In genomic region chr3:193046369-193046768, GRCh38 we compare ENCODE assay signal across 2 cellular contexts.
TF ChIP-seq lines count a peak whose summit lies in the region.

No MANE protein-coding gene starts in this region.

TF ChIP-seq in liver, 16 proteins besides CTCF, POLR2A, EP300 and RAD21 (continued from another document):
- TF ChIP-seq REST (IDR thresholded peaks at IDR 0.05): no peak

TF ChIP-seq in HepG2, 621 proteins besides CTCF, POLR2A, EP300 and RAD21 (continued from another document):
- no peak for TF ChIP-seq ZHX2 (IDR thresholded peaks at IDR 0.05; ENCODE audit: low read depth)
- TF ChIP-seq ZHX2 (CRISPR knock-in tag; IDR thresholded peaks at IDR 0.05; ENCODE audit: borderline replicate concordance): no peak
- TF ChIP-seq GATAD1 (CRISPR knock-in tag; IDR thresholded peaks at IDR 0.05): no peak
- no peak for TF ChIP-seq TGIF2 (CRISPR knock-in tag; IDR thresholded peaks at IDR 0.05)
- no peak for TF ChIP-seq ZFP91 (CRISPR knock-in tag; IDR thresholded peaks at IDR 0.05; ENCODE audit: borderline replicate concordance)
- TF ChIP-seq ZNF83 (CRISPR knock-in tag; IDR thresholded peaks at IDR 0.05; ENCODE audit: borderline replicate concordance): no peak
- TF ChIP-seq ZBED4 (CRISPR knock-in tag; IDR thresholded peaks at IDR 0.05; ENCODE audit: borderline replicate concordance): no peak
- TF ChIP-seq THAP11 (CRISPR knock-in tag; IDR thresholded peaks at IDR 0.05): no peak
- no peak for TF ChIP-seq HMGXB4 (CRISPR knock-in tag; IDR thresholded peaks at IDR 0.05; ENCODE audit: borderline replicate concordance in 1 of 2, low read depth in 1 of 2)
- no peak for TF ChIP-seq REPIN1 (CRISPR knock-in tag; IDR thresholded peaks at IDR 0.05; ENCODE audit: borderline replicate concordance, low read depth)
- no peak for TF ChIP-seq SAP130 (CRISPR knock-in tag; IDR thresholded peaks at IDR 0.05; ENCODE audit: low read depth)
- no peak for TF ChIP-seq ATF7-NPFF (CRISPR knock-in tag; IDR thresholded peaks at IDR 0.05; ENCODE audit: low read depth)
- no peak for TF ChIP-seq GLI4 (CRISPR knock-in tag; IDR thresholded peaks at IDR 0.05; ENCODE audit: borderline replicate concordance)
